6 cellular contexts compared by ENCODE assay signal in the genomic region with DNA sequence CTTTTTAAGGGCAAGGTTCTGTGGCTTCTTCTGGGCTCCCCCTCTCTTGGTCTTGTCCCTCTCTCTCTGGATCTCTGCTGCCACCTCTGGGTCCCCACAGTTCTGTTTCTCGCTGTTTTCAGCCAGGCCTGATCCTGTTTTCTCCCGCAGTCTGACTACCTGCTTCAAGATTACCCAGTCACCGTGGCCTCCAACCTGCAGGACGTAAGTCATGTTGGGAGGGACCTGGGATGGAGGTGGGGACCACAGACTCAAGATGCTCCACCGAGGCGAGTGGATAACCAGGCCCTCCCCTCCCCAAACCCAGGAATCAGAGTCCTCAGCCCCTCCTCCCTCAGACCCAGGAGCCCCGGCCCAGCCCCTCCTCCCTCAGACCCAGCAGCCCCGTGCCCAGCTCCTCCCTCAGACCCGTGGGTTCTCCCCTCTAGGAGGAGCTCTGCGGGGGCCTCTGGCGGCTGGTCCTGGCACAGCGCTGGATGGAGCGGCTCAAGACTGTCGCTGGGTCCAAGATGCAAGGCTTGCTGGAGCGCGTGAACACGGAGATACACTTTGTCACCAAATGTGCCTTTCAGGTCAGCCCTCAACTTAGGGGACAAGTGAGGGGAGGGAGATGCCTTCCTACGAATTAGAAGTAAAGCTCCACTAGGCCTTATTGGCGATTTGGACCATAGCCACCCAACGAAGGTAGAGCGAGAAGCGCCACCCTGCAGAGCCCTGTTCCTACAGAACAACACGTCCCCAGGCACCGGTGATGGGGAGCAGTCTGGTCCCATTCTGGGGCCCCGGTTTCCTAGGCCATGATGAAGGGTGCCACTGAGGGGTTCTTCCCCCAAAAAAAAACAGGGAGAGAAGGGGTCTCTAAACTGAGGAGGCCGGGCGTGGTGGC. TPM values are rescaled to one million over a fixed set of nuclear protein-coding genes. Genes with fewer than 3 reads are reported as not detected.
DNase-seq lines count a peak whose midpoint lies in the region; ATAC-seq, FAIRE-seq and TF ChIP-seq lines count a peak whose summit lies in the region.

No MANE protein-coding gene starts in this region.

- FAIRE-seq in GM19239 (lab: Jason Lieb, UNC), result no peak

- ATAC-seq in GM21528 (IDR thresholded peaks at IDR 0.05; ENCODE audit: low FRiP score, unreplicated experiment), result no peak

- peak; percentile 74 for TF ChIP-seq CTCF in choroid plexus epithelial cell (conservative IDR thresholded peaks at IDR 0.05; ENCODE audit: low read depth, low read length)

- H3K4me3 ChIP-seq in choroid plexus epithelial cell (ENCODE audit: low read depth, low read length), result no peak overlapping the region

- DNase-seq in ELR (ENCODE audit: low read depth), result peak; percentile 45
- DNase-seq in SK-N-DZ (ENCODE audit: low spot score), result peak; percentile 78
- peak; percentile 60 for DNase-seq in choroid plexus epithelial cell (ENCODE audit: low read depth)
- DNase-seq in stimulated activated CD4-positive, alpha-beta T cell treated with anti-CD3 and anti-CD28 coated beads, Interleukin-12 subunit alpha, Interleukin-12 subunit beta, amount 100 ng/mL, for 4 hours, result peak; percentile 70
- DNase-seq in GM19239 (ENCODE audit: insufficient read length, low spot score), result no peak

RNA-seq across cellular contexts. Expression of a gene that starts 2.2 kb away (rescaled TPM):
- 0.32 and 0.54 TPM in 2 replicates for polyA plus RNA-seq in SK-N-DZ (2014; cell fraction: cytosol; rRNA removed)
- polyA plus RNA-seq in SK-N-DZ (2014; cell fraction: nucleus; rRNA removed), result 1.1 and 1.5 TPM in 2 replicates

RNA-seq across cellular contexts. Expression of a gene that starts 11.2 kb away (rescaled TPM):
- 2,059 and 2,161 TPM in 2 replicates for polyA plus RNA-seq in SK-N-DZ (2014; cell fraction: cytosol; rRNA removed)
- polyA plus RNA-seq in SK-N-DZ (2014; cell fraction: nucleus; rRNA removed), result 1,139 and 1,390 TPM in 2 replicates

RNA-seq across cellular contexts. Expression of a gene that starts 20.0 kb away (rescaled TPM):
- 2,955 and 3,351 TPM in 2 replicates for polyA plus RNA-seq in SK-N-DZ (2014; cell fraction: cytosol; rRNA removed)
- polyA plus RNA-seq in SK-N-DZ (2014; cell fraction: nucleus; rRNA removed), result 1,993 and 2,628 TPM in 2 replicates

RNA-seq across cellular contexts. Expression of a gene that starts 23.2 kb away (rescaled TPM):
- 6.8 and 14.6 TPM in 2 replicates for polyA plus RNA-seq in SK-N-DZ (2014; cell fraction: cytosol; rRNA removed)
- polyA plus RNA-seq in SK-N-DZ (2014; cell fraction: nucleus; rRNA removed), result 20.4 and 21.3 TPM in 2 replicates

RNA-seq across cellular contexts. Expression of a gene that starts 24.6 kb away (rescaled TPM):
- polyA plus RNA-seq in SK-N-DZ (2014; cell fraction: cytosol; rRNA removed), result 105 and 107 TPM in 2 replicates
- polyA plus RNA-seq in SK-N-DZ (2014; cell fraction: nucleus; rRNA removed), result 190 and 225 TPM in 2 replicates
